Comparison of ENCODE assay signal across 12 cellular contexts in genomic region chr19:16462757-16463250, GRCh38. TPM values are rescaled to one million over a fixed set of nuclear protein-coding genes. Genes with fewer than 3 reads are reported as not detected.
DNase-seq lines count a peak whose midpoint lies in the region; FAIRE-seq and TF ChIP-seq lines count a peak whose summit lies in the region.
"Had no signal": no experiment of that assay in that cellular context is flagged by ENCODE, and none has a peak within 500 bp of the region (broad histone marks: within the 10 kb centered on the region; RNA-seq: fewer than 3 reads in every experiment).

No MANE protein-coding gene starts in this region.

- peaks cover 12% of the 10 kb centered on the region for H3K4me1 ChIP-seq in testis

- no peaks in the 10 kb centered on the region for H3K27me3 ChIP-seq in testis
- H3K27me3 ChIP-seq: ovary had no signal

- TF ChIP-seq CTCF in fibroblast of mammary gland (conservative IDR thresholded peaks at IDR 0.05; ENCODE audit: control insufficient read depth, insufficient read depth, low read depth, low read length) (no peak), testis (IDR thresholded peaks at IDR 0.05) (no peak)

- H3K27ac ChIP-seq in testis, result no peak overlapping the region
- H3K27ac ChIP-seq: ovary had no signal

- peak; percentile 66 for FAIRE-seq in H54 (lab: Jason Lieb, UNC)
- FAIRE-seq: colon had no signal

- H3K36me3 ChIP-seq in testis (ENCODE audit: low read depth, missing control alignments), result no peaks in the 10 kb centered on the region
- H3K36me3 ChIP-seq: ovary had no signal

- WGBS in testis, 2 donors, result 76 to 80% methylated on average over 6 of the region's 6 CpGs

- H3K4me3 ChIP-seq in fibroblast of mammary gland (ENCODE audit: control insufficient read depth, low read depth, low read length), result no peak overlapping the region
- H3K4me3 ChIP-seq in testis, result no peak overlapping the region
- H3K4me3 ChIP-seq: ovary had no signal

- TF ChIP-seq POLR2A in H54 (IDR thresholded peaks at IDR 0.05; ENCODE audit: low read depth, low read length), result no peak
- no peak for TF ChIP-seq POLR2A in testis (IDR thresholded peaks at IDR 0.05)

- in situ Hi-C loops in SK-MEL-5 (cut with HindIII; ENCODE audit: low pct_unique_long_range_greater_than_20kb, low sequenced_read_pairs), result no loop called here

- DNase-seq in H54 (ENCODE audit: insufficient read length, low spot score) (peak; percentile 91), SK-MEL-5 (ENCODE audit: low read depth, low spot score) (peak; percentile 47), fibroblast of mammary gland (ENCODE audit: low read depth) (peak; percentile 56), occipital lobe (lab: John Stamatoyannopoulos, UW) (peak; percentile 25), NCI-H774 (lab: John Stamatoyannopoulos, UW) (no peak), posterior vena cava (ENCODE audit: low spot score) (no peak), testis (no peak), DMS153 treated with DMSO at 0.1 percent for 48 hours (lab: John Stamatoyannopoulos, UW; ENCODE audit: unreplicated experiment) (no peak)
- DNase-seq: DMS79 treated with DMSO at 0.1 percent for 48 hours, ovary had no signal

- intact Hi-C loops in posterior vena cava (cut with DNase I), result no loop called here
- intact Hi-C loops in testis (cut with DNase I; ENCODE audit: low total_unique reads), result no loop called here

- H3K9me3 ChIP-seq in testis, result no peaks in the 10 kb centered on the region
- H3K9me3 ChIP-seq: ovary had no signal

RNA-seq across cellular contexts. Expression of gene EPS15L1, which starts 9.0 kb away (rescaled TPM):
- total RNA-seq in SK-MEL-5 (2014; rRNA removed; shearing (Covaris generic)), result 4.7 and 4.8 TPM in 2 replicates
- 16.4 and 24.9 TPM in 2 replicates for polyA plus RNA-seq in SK-MEL-5 (2015; cell fraction: cytosol; rRNA removed)
- 27.0 and 33.4 TPM in 2 replicates for polyA plus RNA-seq in SK-MEL-5 (2015; cell fraction: nucleus; rRNA removed)
- total RNA-seq in occipital lobe (11.4 TPM), posterior vena cava (10 to 100 TPM; 33.0 to 36.4 TPM), testis (10 to 100 TPM; 51.8 to 55.8 TPM)
- polyA plus RNA-seq in testis (ENCODE audit: insufficient read depth, low read depth, low replicate concordance), result 36.5 TPM

RNA-seq across cellular contexts. Expression of gene CALR3, which starts 33.2 kb away (rescaled TPM):
- total RNA-seq in SK-MEL-5 (2014; rRNA removed; shearing (Covaris generic)), result 0.29 and 0.53 TPM in 2 replicates
- 0.18 TPM in 1 of 2 replicates, not detected in the other for polyA plus RNA-seq in SK-MEL-5 (2015; cell fraction: cytosol; rRNA removed)
- not detected in 2 replicates for polyA plus RNA-seq in SK-MEL-5 (2015; cell fraction: nucleus; rRNA removed)
- total RNA-seq in occipital lobe, result not detected
- not detected for total RNA-seq in posterior vena cava
- total RNA-seq in testis, result 10 to 100 TPM; 40.6 to 75.7 TPM
- polyA plus RNA-seq in testis (ENCODE audit: insufficient read depth, low read depth, low replicate concordance), result 102 TPM
- total RNA-seq: ovary; T-helper 2 cell treated with Interferon-gamma antibody and Interleukin-4, amounts not matched to agents 100 ng/mL and 5 ng/mL, for 36 hours had no signal
- polyA plus RNA-seq: ovary had no signal

RNA-seq across cellular contexts. Expression of gene C19orf44, which starts 33.4 kb away (rescaled TPM):
- total RNA-seq in SK-MEL-5 (2014; rRNA removed; shearing (Covaris generic)), result 2.2 and 2.6 TPM in 2 replicates
- polyA plus RNA-seq in SK-MEL-5 (2015; cell fraction: cytosol; rRNA removed), result 2.0 and 2.2 TPM in 2 replicates
- polyA plus RNA-seq in SK-MEL-5 (2015; cell fraction: nucleus; rRNA removed), result 9.7 and 10.3 TPM in 2 replicates
- total RNA-seq in occipital lobe, result 2.8 TPM
- total RNA-seq in posterior vena cava, result 1 to 10 TPM; 4.2 to 4.6 TPM
- total RNA-seq in testis, result 10 to 100 TPM; 13.6 to 35.4 TPM
- polyA plus RNA-seq in testis (ENCODE audit: insufficient read depth, low read depth, low replicate concordance), result 40.9 TPM

Comparison
In these comparisons a context has a peak if more than half of its experiments do, and no peak if none do; other contexts are left out.
1. DNase-seq: peak in H54 (single experiment), SK-MEL-5 (single experiment), fibroblast of mammary gland (single experiment) and occipital lobe (single experiment); none in NCI-H774 (single experiment), posterior vena cava (single experiment), testis (single experiment) and DMS153 treated with DMSO at 0.1 percent for 48 hours (single experiment).
2. RNA of gene CALR3, which starts 33.2 kb away (total RNA-seq): 40.6 to 75.7 TPM in testis; 0.29 to 0.53 TPM in SK-MEL-5, not detected in occipital lobe (single experiment) and not detected in posterior vena cava; every median in the first group is over 10 times any median in the second.